ENCODE assay signal across 1 cellular context in genomic region chr6:121506761-121507754, GRCh38.
TF ChIP-seq lines count a peak whose summit lies in the region.

No MANE protein-coding gene starts in this region.

TF ChIP-seq in SK-N-SH, 30 proteins besides CTCF, POLR2A, EP300 and RAD21 (continued from another document):
- TF ChIP-seq, protein P1, sequence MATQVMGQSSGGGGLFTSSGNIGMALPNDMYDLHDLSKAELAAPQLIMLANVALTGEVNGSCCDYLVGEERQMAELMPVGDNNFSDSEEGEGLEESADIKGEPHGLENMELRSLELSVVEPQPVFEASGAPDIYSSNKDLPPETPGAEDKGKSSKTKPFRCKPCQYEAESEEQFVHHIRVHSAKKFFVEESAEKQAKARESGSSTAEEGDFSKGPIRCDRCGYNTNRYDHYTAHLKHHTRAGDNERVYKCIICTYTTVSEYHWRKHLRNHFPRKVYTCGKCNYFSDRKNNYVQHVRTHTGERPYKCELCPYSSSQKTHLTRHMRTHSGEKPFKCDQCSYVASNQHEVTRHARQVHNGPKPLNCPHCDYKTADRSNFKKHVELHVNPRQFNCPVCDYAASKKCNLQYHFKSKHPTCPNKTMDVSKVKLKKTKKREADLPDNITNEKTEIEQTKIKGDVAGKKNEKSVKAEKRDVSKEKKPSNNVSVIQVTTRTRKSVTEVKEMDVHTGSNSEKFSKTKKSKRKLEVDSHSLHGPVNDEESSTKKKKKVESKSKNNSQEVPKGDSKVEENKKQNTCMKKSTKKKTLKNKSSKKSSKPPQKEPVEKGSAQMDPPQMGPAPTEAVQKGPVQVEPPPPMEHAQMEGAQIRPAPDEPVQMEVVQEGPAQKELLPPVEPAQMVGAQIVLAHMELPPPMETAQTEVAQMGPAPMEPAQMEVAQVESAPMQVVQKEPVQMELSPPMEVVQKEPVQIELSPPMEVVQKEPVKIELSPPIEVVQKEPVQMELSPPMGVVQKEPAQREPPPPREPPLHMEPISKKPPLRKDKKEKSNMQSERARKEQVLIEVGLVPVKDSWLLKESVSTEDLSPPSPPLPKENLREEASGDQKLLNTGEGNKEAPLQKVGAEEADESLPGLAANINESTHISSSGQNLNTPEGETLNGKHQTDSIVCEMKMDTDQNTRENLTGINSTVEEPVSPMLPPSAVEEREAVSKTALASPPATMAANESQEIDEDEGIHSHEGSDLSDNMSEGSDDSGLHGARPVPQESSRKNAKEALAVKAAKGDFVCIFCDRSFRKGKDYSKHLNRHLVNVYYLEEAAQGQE (IDR thresholded peaks at IDR 0.05; ENCODE audit: low read depth, low read length): no peak
- TF ChIP-seq FOXJ3 (CRISPR knock-in tag; IDR thresholded peaks at IDR 0.05) (no peak), RXRA (IDR thresholded peaks at IDR 0.05; ENCODE audit: borderline replicate concordance, low read depth) (no peak), MEF2A (IDR thresholded peaks at IDR 0.05; ENCODE audit: borderline replicate concordance, low read depth) (no peak), TCF12 (IDR thresholded peaks at IDR 0.05) (peak; percentile 52; the same call in 1 of the 2 replicates), ZBTB33 (IDR thresholded peaks at IDR 0.05; ENCODE audit: borderline replicate concordance, low read depth) (no peak), ELF1 (IDR thresholded peaks at IDR 0.05) (no peak), RCOR1 (IDR thresholded peaks at IDR 0.05; ENCODE audit: low read length) (no peak), PBX3 (IDR thresholded peaks at IDR 0.05) (peak; percentile 56)
